ENCODE assay signal across 1 cellular context in genomic region chr18:3480827-3481226, GRCh38.
TF ChIP-seq lines count a peak whose summit lies in the region.

No MANE protein-coding gene starts in this region.

TF ChIP-seq in GM23338, 12 proteins besides CTCF, POLR2A, EP300 and RAD21 (continued from another document):
- TF ChIP-seq ZNF462 (CRISPR knock-in tag; IDR thresholded peaks at IDR 0.05): no peak
- no peak for TF ChIP-seq ZNF331 (CRISPR knock-in tag; IDR thresholded peaks at IDR 0.05; ENCODE audit: low read depth)
- no peak for TF ChIP-seq POLR2AphosphoS5 (IDR thresholded peaks at IDR 0.05; ENCODE audit: low read depth)
- TF ChIP-seq EZH2 (IDR thresholded peaks at IDR 0.05; ENCODE audit: low read depth, unreplicated experiment): no peak
TF ChIP-seq in GM23338: peak in this region for 0.
